ENCODE assay signal across 8 cellular contexts in the genomic region with DNA sequence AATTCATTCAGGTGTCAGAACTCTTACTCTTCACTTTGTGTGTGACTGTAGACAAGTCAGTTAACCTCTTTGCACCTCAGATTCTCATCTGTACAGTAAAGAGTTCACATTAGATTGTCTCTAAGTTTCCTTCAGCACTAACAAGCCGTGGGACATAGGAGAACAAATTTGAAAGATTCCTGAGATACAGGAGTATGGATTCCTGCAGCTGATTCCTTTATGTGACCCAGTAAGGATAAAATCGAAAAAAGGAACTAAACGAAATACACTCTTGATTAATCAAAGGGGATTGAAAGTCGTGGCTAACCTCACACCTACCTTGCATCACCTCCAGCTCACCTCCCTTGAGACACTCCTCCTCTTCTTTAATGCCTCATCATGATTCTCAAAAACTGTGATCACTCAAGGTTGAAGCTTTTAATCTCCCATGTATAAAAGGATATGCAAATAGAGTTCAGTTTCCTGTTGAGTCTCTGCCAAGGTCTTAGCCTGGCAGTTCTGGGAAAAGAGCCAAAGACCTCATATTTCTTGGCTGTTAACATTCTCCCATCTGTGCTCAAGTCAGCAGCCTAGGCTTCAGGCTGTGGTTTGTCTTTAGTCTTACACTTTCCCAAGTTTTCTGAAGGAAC.
DNase-seq lines count a peak whose midpoint lies in the region; ATAC-seq, FAIRE-seq and TF ChIP-seq lines count a peak whose summit lies in the region.

No MANE protein-coding gene starts in this region.

- WGBS in GM12878 (ENCODE audit: insufficient coverage, insufficient replicate concordance, low lambda C conversion rate, missing lambda C conversion rate) = 1% methylated on average over 4 of the region's 4 CpGs

- H4K20me1 ChIP-seq in GM12878 (ENCODE audit: control insufficient read depth, insufficient read depth) = no peaks in the 10 kb centered on the region

- TF ChIP-seq RAD21 in GM12878 (IDR thresholded peaks at IDR 0.05; ENCODE audit: insufficient read depth, low read depth, low read length) = no peak

- DNase-seq in EH (ENCODE audit: low read depth) (peak; percentile 92), NCI-H1105 treated with DMSO at 0.1 percent for 48 hours (lab: John Stamatoyannopoulos, UW) (peak; percentile 79), GM12878 (ENCODE audit: low read depth, low spot score) (no peak), left kidney (ENCODE audit: low read depth, low spot score) (peak; percentile 83), glutamatergic neuron (no peak)
- no peak for DNase-seq in activated CD8-positive, alpha-beta memory T cell treated with anti-CD3 and anti-CD28 coated beads for 24 hours

- no peak overlapping the region for H3K4me3 Mint-ChIP-seq in glutamatergic neuron (ENCODE audit: unreplicated experiment)

- CTCF ChIA-PET in GM12878 (lab: Yijun Ruan, JAX) = interaction anchor here (0.6 to 7.0 kb wide), 10 partner anchors 10 to 117 kb away, joined by 3 to 45 read pairs (median 7); no protein-coding TSS in a partner anchor

- no peak overlapping the region for H3K4me3 ChIP-seq in GM12878

- H3K9ac ChIP-seq in GM12878 (ENCODE audit: control insufficient read depth, insufficient read depth, low read length) = no peak overlapping the region

- no peak for TF ChIP-seq EP300 in GM12878 (IDR thresholded peaks at IDR 0.05; ENCODE audit: borderline replicate concordance in 1 of 2, control insufficient read depth in 1 of 2, low read depth in 2 of 2, low read length in 2 of 2)

- no peaks in the 10 kb centered on the region for H3K9me3 Mint-ChIP-seq in glutamatergic neuron (ENCODE audit: unreplicated experiment)

- in situ Hi-C loops in GM12878 (cut with MboI) = no loop called here

- intact Hi-C loops in GM12878 (cut with micrococcal nuclease; ENCODE audit: unreplicated experiment) = loop anchor here (2.0 kb wide), 1 partner anchor 42 kb away; no protein-coding TSS in a partner anchor

- H3K79me2 ChIP-seq in GM12878 (ENCODE audit: control insufficient read depth, insufficient read depth, low read length) = no peaks in the 10 kb centered on the region

- H3K27ac Mint-ChIP-seq in glutamatergic neuron (ENCODE audit: unreplicated experiment) = no peak overlapping the region

- no peaks in the 10 kb centered on the region for H3K36me3 ChIP-seq in GM12878 (ENCODE audit: control insufficient read depth in 2 of 2, insufficient read depth in 2 of 2, low read length in 1 of 2)

- RAD21 ChIA-PET in GM12878 (lab: Charles Lee; ENCODE audit: unreplicated experiment) = interaction anchor here (1.2 to 3.5 kb wide), 8 partner anchors 16 to 125 kb away, joined by 3 to 19 read pairs (median 12); no protein-coding TSS in a partner anchor

- H3K27ac ChIP-seq in GM12878 (ENCODE audit: control insufficient read depth, insufficient read depth) = no peak overlapping the region

- peaks cover 19% of the 10 kb centered on the region for H3K4me1 ChIP-seq in GM12878 (ENCODE audit: control insufficient read depth, insufficient read depth, low read length)

- H3K36me3 Mint-ChIP-seq in glutamatergic neuron (ENCODE audit: unreplicated experiment) = no peaks in the 10 kb centered on the region

- SMC1A ChIA-PET in GM12878 (lab: Charles Lee; ENCODE audit: uncharacterized antibody, unreplicated experiment) = interaction anchor here (0.7 to 4.1 kb wide), 11 partner anchors 10 to 61 kb away, joined by 3 to 43 read pairs (median 5); no protein-coding TSS in a partner anchor

- no peak for TF ChIP-seq POLR2A in GM12878 (IDR thresholded peaks at IDR 0.05; ENCODE audit: low read depth, low read length)

- FAIRE-seq in GM12878 (lab: Jason Lieb, UNC) = peak; percentile 13

- H3K4me2 ChIP-seq in GM12878 (ENCODE audit: control insufficient read depth, insufficient read depth) = no peak overlapping the region

- ATAC-seq in GM12878 (peak; percentile 83), HG03159 (IDR thresholded peaks at IDR 0.05; ENCODE audit: unreplicated experiment) (no peak), GM21526 (IDR thresholded peaks at IDR 0.05; ENCODE audit: low FRiP score, unreplicated experiment) (no peak)

- H3K9me3 ChIP-seq in GM12878 (replicated peaks; ENCODE audit: control insufficient read depth, insufficient read depth, low read length) = no peaks in the 10 kb centered on the region

- POLR2A ChIA-PET in GM12878 (lab: Charles Lee) = interaction anchor here (1.1 kb wide), 1 partner anchor 134 kb away, joined by 3 read pairs; no protein-coding TSS in a partner anchor

- no peak overlapping the region for H2AFZ ChIP-seq in GM12878 (ENCODE audit: control insufficient read depth, low read depth, low read length)

- no peak for TF ChIP-seq CTCF in GM12878 (IDR thresholded peaks at IDR 0.05 in 2 of 3, conservative IDR thresholded peaks at IDR 0.05 in 1 of 3; ENCODE audit: control insufficient read depth in 2 of 3, extremely low read depth in 1 of 3, insufficient read depth in 1 of 3, low read depth in 3 of 3, low read length in 3 of 3)
- no peak for TF ChIP-seq CTCF in glutamatergic neuron (IDR thresholded peaks at IDR 0.05; ENCODE audit: partially characterized antibody, unreplicated experiment)

- no peaks in the 10 kb centered on the region for H3K27me3 ChIP-seq in GM12878 (replicated peaks in 1 of 2; ENCODE audit: control insufficient read depth in 2 of 2, insufficient read depth in 2 of 2, low read length in 1 of 2)

- no peaks in the 10 kb centered on the region for H3K27me3 Mint-ChIP-seq in glutamatergic neuron (ENCODE audit: unreplicated experiment)

- H3K4me1 Mint-ChIP-seq in glutamatergic neuron (ENCODE audit: low read depth, unreplicated experiment) = peaks cover 6% of the 10 kb centered on the region

- BruUV-seq in GM12878 (replicated peaks; lab: Mats Ljungman, UMichigan) = no TSS peak

TF ChIP-seq in GM12878, 131 proteins besides CTCF, POLR2A, EP300 and RAD21 (continues in another document):
- TF ChIP-seq ATF7 (IDR thresholded peaks at IDR 0.05; ENCODE audit: low read depth) = no peak
- TF ChIP-seq, protein P1, sequence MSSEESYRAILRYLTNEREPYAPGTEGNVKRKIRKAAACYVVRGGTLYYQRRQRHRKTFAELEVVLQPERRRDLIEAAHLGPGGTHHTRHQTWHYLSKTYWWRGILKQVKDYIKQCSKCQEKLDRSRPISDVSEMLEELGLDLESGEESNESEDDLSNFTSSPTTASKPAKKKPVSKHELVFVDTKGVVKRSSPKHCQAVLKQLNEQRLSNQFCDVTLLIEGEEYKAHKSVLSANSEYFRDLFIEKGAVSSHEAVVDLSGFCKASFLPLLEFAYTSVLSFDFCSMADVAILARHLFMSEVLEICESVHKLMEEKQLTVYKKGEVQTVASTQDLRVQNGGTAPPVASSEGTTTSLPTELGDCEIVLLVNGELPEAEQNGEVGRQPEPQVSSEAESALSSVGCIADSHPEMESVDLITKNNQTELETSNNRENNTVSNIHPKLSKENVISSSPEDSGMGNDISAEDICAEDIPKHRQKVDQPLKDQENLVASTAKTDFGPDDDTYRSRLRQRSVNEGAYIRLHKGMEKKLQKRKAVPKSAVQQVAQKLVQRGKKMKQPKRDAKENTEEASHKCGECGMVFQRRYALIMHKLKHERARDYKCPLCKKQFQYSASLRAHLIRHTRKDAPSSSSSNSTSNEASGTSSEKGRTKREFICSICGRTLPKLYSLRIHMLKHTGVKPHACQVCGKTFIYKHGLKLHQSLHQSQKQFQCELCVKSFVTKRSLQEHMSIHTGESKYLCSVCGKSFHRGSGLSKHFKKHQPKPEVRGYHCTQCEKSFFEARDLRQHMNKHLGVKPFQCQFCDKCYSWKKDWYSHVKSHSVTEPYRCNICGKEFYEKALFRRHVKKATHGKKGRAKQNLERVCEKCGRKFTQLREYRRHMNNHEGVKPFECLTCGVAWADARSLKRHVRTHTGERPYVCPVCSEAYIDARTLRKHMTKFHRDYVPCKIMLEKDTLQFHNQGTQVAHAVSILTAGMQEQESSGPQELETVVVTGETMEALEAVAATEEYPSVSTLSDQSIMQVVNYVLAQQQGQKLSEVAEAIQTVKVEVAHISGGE (CRISPR knock-in tag; IDR thresholded peaks at IDR 0.05) = no peak
- no peak for TF ChIP-seq STAT1 (conservative IDR thresholded peaks at IDR 0.05)
- no peak for TF ChIP-seq JUND (IDR thresholded peaks at IDR 0.05; ENCODE audit: low read depth, low read length)
- TF ChIP-seq HDAC6 (IDR thresholded peaks at IDR 0.05; ENCODE audit: unreplicated experiment) = no peak
- TF ChIP-seq, protein P2, sequence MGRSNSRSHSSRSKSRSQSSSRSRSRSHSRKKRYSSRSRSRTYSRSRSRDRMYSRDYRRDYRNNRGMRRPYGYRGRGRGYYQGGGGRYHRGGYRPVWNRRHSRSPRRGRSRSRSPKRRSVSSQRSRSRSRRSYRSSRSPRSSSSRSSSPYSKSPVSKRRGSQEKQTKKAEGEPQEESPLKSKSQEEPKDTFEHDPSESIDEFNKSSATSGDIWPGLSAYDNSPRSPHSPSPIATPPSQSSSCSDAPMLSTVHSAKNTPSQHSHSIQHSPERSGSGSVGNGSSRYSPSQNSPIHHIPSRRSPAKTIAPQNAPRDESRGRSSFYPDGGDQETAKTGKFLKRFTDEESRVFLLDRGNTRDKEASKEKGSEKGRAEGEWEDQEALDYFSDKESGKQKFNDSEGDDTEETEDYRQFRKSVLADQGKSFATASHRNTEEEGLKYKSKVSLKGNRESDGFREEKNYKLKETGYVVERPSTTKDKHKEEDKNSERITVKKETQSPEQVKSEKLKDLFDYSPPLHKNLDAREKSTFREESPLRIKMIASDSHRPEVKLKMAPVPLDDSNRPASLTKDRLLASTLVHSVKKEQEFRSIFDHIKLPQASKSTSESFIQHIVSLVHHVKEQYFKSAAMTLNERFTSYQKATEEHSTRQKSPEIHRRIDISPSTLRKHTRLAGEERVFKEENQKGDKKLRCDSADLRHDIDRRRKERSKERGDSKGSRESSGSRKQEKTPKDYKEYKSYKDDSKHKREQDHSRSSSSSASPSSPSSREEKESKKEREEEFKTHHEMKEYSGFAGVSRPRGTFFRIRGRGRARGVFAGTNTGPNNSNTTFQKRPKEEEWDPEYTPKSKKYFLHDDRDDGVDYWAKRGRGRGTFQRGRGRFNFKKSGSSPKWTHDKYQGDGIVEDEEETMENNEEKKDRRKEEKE (IDR thresholded peaks at IDR 0.05) = no peak

Comparison
In these comparisons a context has a peak if more than half of its experiments do, and no peak if none do; other contexts are left out.
1. DNase-seq: peak in EH (single experiment), NCI-H1105 treated with DMSO at 0.1 percent for 48 hours (single experiment) and left kidney (single experiment); none in GM12878 (single experiment), glutamatergic neuron (single experiment) and activated CD8-positive, alpha-beta memory T cell treated with anti-CD3 and anti-CD28 coated beads for 24 hours (single experiment).